ENCODE assay signal across 8 cellular contexts in the genomic region with DNA sequence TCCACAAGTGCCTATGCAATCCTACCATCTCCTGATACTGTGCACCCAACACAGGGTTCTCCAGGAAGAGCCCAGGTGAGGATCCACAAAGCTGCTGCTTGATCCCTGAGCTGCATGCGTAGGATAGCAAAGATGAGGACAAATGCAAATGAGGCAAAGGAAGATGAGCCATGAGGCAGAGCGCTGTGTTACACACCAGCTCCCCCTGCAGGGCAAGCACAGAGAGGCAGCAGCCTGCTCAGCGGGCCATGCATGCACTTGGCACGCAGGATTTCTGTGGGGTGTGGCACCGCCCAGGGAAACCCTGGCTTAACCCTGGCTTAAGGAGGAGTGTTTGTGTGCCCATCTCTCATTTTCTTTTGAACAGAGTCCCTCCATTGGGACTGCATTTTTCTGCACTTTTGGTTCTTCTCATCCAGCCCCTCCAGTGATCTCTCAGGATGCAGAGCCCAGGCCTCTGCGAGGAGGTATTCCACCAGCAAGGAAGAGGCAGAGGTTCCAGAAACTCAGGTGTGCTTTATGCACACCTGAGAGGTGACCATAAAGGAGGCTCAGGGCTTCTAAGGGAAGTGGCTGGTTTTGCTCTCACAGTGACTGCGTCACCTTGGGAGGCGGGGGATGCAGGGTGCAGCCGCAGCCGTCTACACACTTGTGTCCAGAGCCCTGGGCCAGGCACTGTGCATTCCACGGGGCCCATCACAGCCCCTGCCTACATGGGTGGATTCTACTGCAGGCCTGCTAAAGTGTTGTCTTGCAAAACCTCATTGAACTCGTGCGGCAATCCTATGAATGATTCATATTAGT.
DNase-seq lines count a peak whose midpoint lies in the region; ATAC-seq and TF ChIP-seq lines count a peak whose summit lies in the region.

No MANE protein-coding gene starts in this region.

- no peaks in the 10 kb centered on the region for H3K9me2 ChIP-seq in OCI-LY7 (ENCODE audit: insufficient read depth, low read length)

- CTCF ChIA-PET in OCI-LY7 (lab: Charles Lee; ENCODE audit: unreplicated experiment): no interaction called here

- H4K20me1 ChIP-seq in OCI-LY7 (ENCODE audit: insufficient read depth, low read length): no peaks in the 10 kb centered on the region

- H3K4me1 ChIP-seq in OCI-LY7 (ENCODE audit: insufficient read depth, low read length, poor library complexity, severe bottlenecking): no peaks in the 10 kb centered on the region
- no peaks in the 10 kb centered on the region for H3K4me1 ChIP-seq in heart left ventricle

- H3K4me2 ChIP-seq in OCI-LY7 (ENCODE audit: low read length): no peak overlapping the region

- H3K36me3 ChIP-seq in OCI-LY7 (ENCODE audit: insufficient read depth, low read length): no peaks in the 10 kb centered on the region
- no peaks in the 10 kb centered on the region for H3K36me3 ChIP-seq in heart left ventricle

- no peak overlapping the region for H3K27ac ChIP-seq in OCI-LY7 (ENCODE audit: low read depth, low read length, poor library complexity, severe bottlenecking)
- no peak overlapping the region for H3K27ac ChIP-seq in heart left ventricle

- TF ChIP-seq POLR2A in heart left ventricle (IDR thresholded peaks at IDR 0.05): no peak

- no TSS peak for BruUV-seq in OCI-LY7 (replicated peaks; lab: Mats Ljungman, UMichigan)

- H3K79me2 ChIP-seq in OCI-LY7 (ENCODE audit: insufficient read depth, low read depth, low read length): no peaks in the 10 kb centered on the region

- no peak overlapping the region for H3K4me3 ChIP-seq in OCI-LY7 (ENCODE audit: low read depth, low read length, poor library complexity, severe bottlenecking)
- no peak overlapping the region for H3K4me3 ChIP-seq in heart left ventricle

- DNase-seq in DMS53 (lab: John Stamatoyannopoulos, UW) (peak; percentile 72), OCI-LY7 (ENCODE audit: low spot score) (peak; percentile 3), heart left ventricle (peak in 4 of 5 donors; percentile 17 to 76 (median 40)), renal cortical epithelial cell (ENCODE audit: low read depth) (peak; percentile 36), KG1 (lab: John Stamatoyannopoulos, UW) (no peak)
- DNase-seq in activated effector memory CD4-positive, alpha-beta T cell treated with Interleukin-2 at 50 U/mL for 16 hours: peak; percentile 11
- DNase-seq in effector CD8-positive, alpha-beta T cell (lab: John Stamatoyannopoulos, UW): no peak

- intact Hi-C loops in OCI-LY7 (cut with micrococcal nuclease; ENCODE audit: unreplicated experiment): no loop called here
- intact Hi-C loops in heart left ventricle (cut with DNase I): loop anchor here in 8 of 10 donors (1.0 to 10.0 kb wide), 5 partner anchors 181 to 189 kb away; no protein-coding TSS in a partner anchor

- H2AFZ ChIP-seq in OCI-LY7 (ENCODE audit: low read length): no peak overlapping the region

- peak; percentile 62 for TF ChIP-seq CTCF in OCI-LY7 (conservative IDR thresholded peaks at IDR 0.05; ENCODE audit: low read length)
- TF ChIP-seq CTCF in heart left ventricle (IDR thresholded peaks at IDR 0.05): peak; percentile 32 to 71 (median 63)

- POLR2A ChIA-PET in OCI-LY7 (lab: Charles Lee): no interaction called here

- peaks cover 0 to 20% (median 0%) of the 10 kb centered on the region in 9 donors for H3K27me3 ChIP-seq in heart left ventricle

- H3K9me3 ChIP-seq in OCI-LY7 (ENCODE audit: low read length) (no peaks in the 10 kb centered on the region), heart left ventricle (no peaks in the 10 kb centered on the region)

- 64% methylated on average over 12 to 13 of the region's 13 CpGs for WGBS in heart left ventricle, 4 donors

- ATAC-seq in HG02759 (IDR thresholded peaks at IDR 0.05; ENCODE audit: unreplicated experiment): peak; percentile 68
- ATAC-seq in heart left ventricle: peak in 3 of 4 donors; percentile 48 to 80 (median 59)

Comparison
In these comparisons a context has a peak if more than half of its experiments do, and no peak if none do; other contexts are left out.
1. DNase-seq: peak in DMS53 (single experiment), OCI-LY7 (single experiment), activated effector memory CD4-positive, alpha-beta T cell treated with Interleukin-2 at 50 U/mL for 16 hours (single experiment), heart left ventricle (4 of 5) and renal cortical epithelial cell (single experiment); none in effector CD8-positive, alpha-beta T cell (single experiment) and KG1 (single experiment).